Comparison of ENCODE assay signal across 12 cellular contexts in the genomic region with DNA sequence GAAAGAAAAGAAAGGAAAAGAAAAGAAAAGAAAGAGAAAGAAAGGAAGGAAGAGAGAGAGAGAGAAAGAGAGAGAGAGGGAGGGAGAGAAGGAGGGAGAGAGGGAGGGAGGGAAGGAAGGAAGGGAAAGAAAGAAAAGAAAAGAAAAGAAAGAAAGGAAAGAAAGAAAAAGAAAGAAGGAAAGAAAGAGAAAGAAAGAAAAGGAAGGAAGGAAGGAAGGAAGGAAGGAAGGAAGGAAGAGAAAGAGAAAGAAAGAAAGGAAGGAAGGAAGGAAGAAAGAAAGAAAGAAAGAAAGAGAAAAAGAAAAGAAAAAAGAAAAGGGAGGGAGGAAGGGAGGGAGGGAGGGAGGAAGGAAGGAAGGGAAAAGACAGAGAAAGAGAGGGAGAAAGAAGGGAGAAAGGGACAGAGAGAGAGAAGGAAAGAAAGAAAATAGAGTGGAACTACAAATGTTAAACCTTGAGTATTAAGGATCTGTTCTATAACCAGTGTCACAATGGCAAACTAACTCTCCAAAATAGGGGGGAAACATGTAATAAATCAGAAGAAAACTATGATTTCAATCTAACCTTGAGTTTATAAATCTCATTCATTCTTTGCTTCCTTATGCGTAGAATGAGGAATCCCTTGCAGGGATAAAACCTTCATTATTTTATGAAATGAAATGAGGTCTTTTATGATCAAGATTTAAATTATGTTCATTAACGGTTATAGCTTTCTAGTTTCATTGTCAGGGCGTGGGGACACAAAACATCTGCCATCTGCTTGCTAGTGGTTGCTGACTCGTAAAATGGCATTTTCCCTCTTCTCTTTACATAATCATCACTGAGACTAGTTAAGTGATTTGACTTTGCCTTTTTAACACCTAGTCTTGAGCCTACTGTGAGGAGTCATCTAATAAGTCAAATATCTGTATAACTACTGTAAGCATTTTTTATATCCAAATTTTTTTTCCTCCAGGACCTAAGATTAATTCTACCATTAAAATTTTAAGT. TPM values are rescaled to one million over a fixed set of nuclear protein-coding genes. Genes with fewer than 3 reads are reported as not detected.
DNase-seq lines count a peak whose midpoint lies in the region; ATAC-seq and TF ChIP-seq lines count a peak whose summit lies in the region.
"Had no signal": no experiment of that assay in that cellular context is flagged by ENCODE, and none has a peak within 500 bp of the region (broad histone marks: within the 10 kb centered on the region; RNA-seq: fewer than 3 reads in every experiment).

No MANE protein-coding gene starts in this region.

- H3K9ac ChIP-seq in colonic mucosa (ENCODE audit: low read depth in 2 of 2, low read length in 2 of 2) = no peak overlapping the region
- H3K9ac ChIP-seq: BLaER1 treated with 17β-estradiol and CSF1 and Interleukin-3, amounts not matched to agents 10 nM and 100 nM had no signal

- TF ChIP-seq CTCF in colonic mucosa (IDR thresholded peaks at IDR 0.05) (no peak), sigmoid colon (IDR thresholded peaks at IDR 0.05) (no peak)

- H3K4me3 ChIP-seq in colonic mucosa (no peak overlapping the region), sigmoid colon (no peak overlapping the region)
- H3K4me3 ChIP-seq: BLaER1 treated with 17β-estradiol and CSF1 and Interleukin-3, amounts not matched to agents 10 nM and 100 nM had no signal

- no peaks in the 10 kb centered on the region for H3K4me1 ChIP-seq in colonic mucosa
- H3K4me1 ChIP-seq in sigmoid colon = peaks cover 0 to 6% (median 0%) of the 10 kb centered on the region in 4 donors

- H3K36me3 ChIP-seq in colonic mucosa (no peaks in the 10 kb centered on the region), sigmoid colon (no peaks in the 10 kb centered on the region)
- H3K36me3 ChIP-seq: BLaER1 treated with 17β-estradiol and CSF1 and Interleukin-3, amounts not matched to agents 10 nM and 100 nM had no signal

- H3K9me3 Mint-ChIP-seq in activated naive CD4-positive, alpha-beta T cell treated with anti-CD3 and anti-CD28 coated beads, Interleukin-2, amount 50 U/mL, for 24 hours = peaks cover 5% of the 10 kb centered on the region
- no peaks in the 10 kb centered on the region for H3K9me3 Mint-ChIP-seq in stimulated activated memory B cell treated with anti-CD40 and anti-IgM and Interleukin-4, amounts not matched to agents 10 μg/mL and 1 μg/mL and 100 μg/mL, for 72 hours
- H3K9me3 Mint-ChIP-seq: activated naive CD8-positive, alpha-beta T cell treated with anti-CD3 and anti-CD28 coated beads, Interleukin-2, amount 10 ng/mL, durations not matched to agents 7 days and 5 days; nephron progenitor cell had no signal

- WGBS in sigmoid colon, 2 donors = 35 to 51% methylated on average over 4 of the region's 4 CpGs

- no peak for ATAC-seq in stimulated activated memory B cell treated with anti-CD40 and anti-IgM and Interleukin-4, amounts not matched to agents 10 μg/mL and 1 μg/mL and 100 μg/mL, for 72 hours
- no peak for ATAC-seq in GM21737 (IDR thresholded peaks at IDR 0.05; ENCODE audit: unreplicated experiment)

- no peaks in the 10 kb centered on the region for H3K36me3 Mint-ChIP-seq in activated naive CD4-positive, alpha-beta T cell treated with anti-CD3 and anti-CD28 coated beads, Interleukin-2, amount 50 U/mL, for 24 hours
- no peaks in the 10 kb centered on the region for H3K36me3 Mint-ChIP-seq in stimulated activated memory B cell treated with anti-CD40 and anti-IgM and Interleukin-4, amounts not matched to agents 10 μg/mL and 1 μg/mL and 100 μg/mL, for 72 hours

- H3K27ac ChIP-seq in colonic mucosa (peak overlapping the region; percentile 3), sigmoid colon (no peak overlapping the region)
- H3K27ac ChIP-seq: BLaER1 treated with 17β-estradiol and CSF1 and Interleukin-3, amounts not matched to agents 10 nM and 100 nM; VCaP had no signal

- H3K27me3 ChIP-seq in colonic mucosa = no peaks in the 10 kb centered on the region
- no peaks in the 10 kb centered on the region for H3K27me3 ChIP-seq in sigmoid colon
- H3K27me3 ChIP-seq: BLaER1 treated with 17β-estradiol and CSF1 and Interleukin-3, amounts not matched to agents 10 nM and 100 nM had no signal

- peaks cover 39% of the 10 kb centered on the region for H3K4me1 Mint-ChIP-seq in activated naive CD4-positive, alpha-beta T cell treated with anti-CD3 and anti-CD28 coated beads, Interleukin-2, amount 50 U/mL, for 24 hours
- H3K4me1 Mint-ChIP-seq in stimulated activated memory B cell treated with anti-CD40 and anti-IgM and Interleukin-4, amounts not matched to agents 10 μg/mL and 1 μg/mL and 100 μg/mL, for 72 hours = peaks cover 23% of the 10 kb centered on the region

- DNase-seq in activated naive CD4-positive, alpha-beta T cell treated with Interleukin-2 at 50 U/mL for 16 hours = no peak
- peak; percentile 38 for DNase-seq in NCI-H1417 treated with DMSO at 0.1 percent for 48 hours (lab: John Stamatoyannopoulos, UW)
- DNase-seq in colonic mucosa = no peak
- DNase-seq in activated effector memory CD4-positive, alpha-beta T cell treated with anti-CD3 and anti-CD28 coated beads, Interleukin-2, amount 50 U/mL, for 16 hours = no peak
- no peak for DNase-seq in sigmoid colon
- DNase-seq: activated naive CD8-positive, alpha-beta T cell treated with anti-CD3 and anti-CD28 coated beads, Interleukin-2, amount 10 ng/mL, durations not matched to agents 7 days and 5 days; nephron progenitor cell had no signal

- no peaks in the 10 kb centered on the region for H3K9me3 ChIP-seq in colonic mucosa
- H3K9me3 ChIP-seq in sigmoid colon = no peaks in the 10 kb centered on the region
- H3K9me3 ChIP-seq: BLaER1 treated with 17β-estradiol and CSF1 and Interleukin-3, amounts not matched to agents 10 nM and 100 nM had no signal

- intact Hi-C loops in colonic mucosa (cut with DNase I) = no loop called here
- intact Hi-C loops in sigmoid colon (cut with DNase I) = loop anchor here (5.0 kb wide), 1 partner anchor 100 kb away; no protein-coding TSS in a partner anchor

- peak overlapping the region; percentile 27 for H3K4me3 Mint-ChIP-seq in activated naive CD4-positive, alpha-beta T cell treated with anti-CD3 and anti-CD28 coated beads, Interleukin-2, amount 50 U/mL, for 24 hours
- no peak overlapping the region for H3K4me3 Mint-ChIP-seq in stimulated activated memory B cell treated with anti-CD40 and anti-IgM and Interleukin-4, amounts not matched to agents 10 μg/mL and 1 μg/mL and 100 μg/mL, for 72 hours
- H3K4me3 Mint-ChIP-seq: activated naive CD8-positive, alpha-beta T cell treated with anti-CD3 and anti-CD28 coated beads, Interleukin-2, amount 10 ng/mL, durations not matched to agents 7 days and 5 days; nephron progenitor cell had no signal

- H3K27me3 Mint-ChIP-seq in activated naive CD4-positive, alpha-beta T cell treated with anti-CD3 and anti-CD28 coated beads, Interleukin-2, amount 50 U/mL, for 24 hours = no peaks in the 10 kb centered on the region
- peaks cover under 1% of the 10 kb centered on the region for H3K27me3 Mint-ChIP-seq in stimulated activated memory B cell treated with anti-CD40 and anti-IgM and Interleukin-4, amounts not matched to agents 10 μg/mL and 1 μg/mL and 100 μg/mL, for 72 hours
- H3K27me3 Mint-ChIP-seq: activated naive CD8-positive, alpha-beta T cell treated with anti-CD3 and anti-CD28 coated beads, Interleukin-2, amount 10 ng/mL, durations not matched to agents 7 days and 5 days had no signal

- TF ChIP-seq POLR2A in sigmoid colon (IDR thresholded peaks at IDR 0.05) = no peak

- H3K27ac Mint-ChIP-seq in activated naive CD4-positive, alpha-beta T cell treated with anti-CD3 and anti-CD28 coated beads, Interleukin-2, amount 50 U/mL, for 24 hours = peak overlapping the region; percentile 68
- peak overlapping the region; percentile 80 for H3K27ac Mint-ChIP-seq in stimulated activated memory B cell treated with anti-CD40 and anti-IgM and Interleukin-4, amounts not matched to agents 10 μg/mL and 1 μg/mL and 100 μg/mL, for 72 hours
- H3K27ac Mint-ChIP-seq: activated naive CD8-positive, alpha-beta T cell treated with anti-CD3 and anti-CD28 coated beads, Interleukin-2, amount 10 ng/mL, durations not matched to agents 7 days and 5 days had no signal

- TF ChIP-seq EP300 in sigmoid colon (IDR thresholded peaks at IDR 0.05) = no peak

RNA-seq across cellular contexts. Expression of gene RAD23B, which starts 40.7 kb away (rescaled TPM):
- total RNA-seq in colonic mucosa (100 to 1,000 TPM; 119 to 146 TPM), sigmoid colon (10 to 100 TPM; 61.9 to 74.3 (median 66.4) TPM)
- polyA plus RNA-seq in sigmoid colon = 10 to 100 TPM; 58.3 to 66.8 (median 61.2) TPM
